ENCODE assay signal across 8 cellular contexts in genomic region chr17:83052241-83052564, GRCh38. TPM values are rescaled to one million over a fixed set of nuclear protein-coding genes. Genes with fewer than 3 reads are reported as not detected.
A peak's percentile ranks its signal among the peaks of the same experiment; 100 is the strongest.
DNase-seq lines count a peak whose midpoint lies in the region; TF ChIP-seq lines count a peak whose summit lies in the region.

No MANE protein-coding gene starts in this region.

- H3K9ac ChIP-seq in neural cell (ENCODE audit: low read length): peak overlapping the region; percentile 70

- intact Hi-C loops in dorsolateral prefrontal cortex (cut with DNase I): loop anchor here in 1 of 2 donors (2.0 to 5.0 kb wide), 2 partner anchors 23 to 760 kb away; no protein-coding TSS in a partner anchor

- no peaks in the 10 kb centered on the region for H3K9me2 ChIP-seq in neural cell (ENCODE audit: insufficient read depth, low read length)

- H3K27me3 ChIP-seq in dorsolateral prefrontal cortex (no peaks in the 10 kb centered on the region), neural cell (ENCODE audit: insufficient read depth, low read depth, low read length) (no peaks in the 10 kb centered on the region)

- TF ChIP-seq EP300 in neural cell (conservative IDR thresholded peaks at IDR 0.05; ENCODE audit: poor library complexity, severe bottlenecking): no peak

- no peaks in the 10 kb centered on the region for H3F3A ChIP-seq in neural cell (ENCODE audit: insufficient read depth, low read length, poor library complexity, severe bottlenecking)

- H3K4me2 ChIP-seq in neural cell (ENCODE audit: low read length): no peak overlapping the region

- H3K4me3 ChIP-seq in LNCaP clone FGC (ENCODE audit: low read depth, low read length) (peak overlapping the region; percentile 77), dorsolateral prefrontal cortex (peak overlapping the region; percentile 58 to 95 (median 87)), neural cell (ENCODE audit: low read length) (peak overlapping the region; percentile 92)

- TF ChIP-seq CTCF in C4-2B (conservative IDR thresholded peaks at IDR 0.05) (no peak), LNCaP clone FGC (IDR thresholded peaks at IDR 0.05; ENCODE audit: control insufficient read depth, extremely low read depth, insufficient read depth) (no peak), dorsolateral prefrontal cortex (IDR thresholded peaks at IDR 0.05 in 54 of 56, conservative IDR thresholded peaks at IDR 0.05 in 2 of 56; ENCODE audit: low read depth in 1 of 56, partially characterized antibody in 56 of 56) (no peak), neural cell (IDR thresholded peaks at IDR 0.05; ENCODE audit: poor library complexity, severe bottlenecking) (no peak)

- H3K36me3 ChIP-seq in neural cell (ENCODE audit: insufficient read depth, low read length): no peaks in the 10 kb centered on the region

- no peaks in the 10 kb centered on the region for H3K79me2 ChIP-seq in neural cell (replicated peaks; ENCODE audit: insufficient read depth, low read length)

- DNase-seq in LNCaP clone FGC (ENCODE audit: low read depth) (no peak), dorsolateral prefrontal cortex (peak in 1 of 10 donors; percentile 55), hippocampal formation (lab: John Stamatoyannopoulos, UW) (no peak), NCI-H1436 treated with DMSO at 0.1 percent for 48 hours (lab: John Stamatoyannopoulos, UW) (no peak), cortex of kidney (lab: John Stamatoyannopoulos, UW) (no peak), SW 1271 (lab: John Stamatoyannopoulos, UW) (no peak)

- H2AFZ ChIP-seq in neural cell (ENCODE audit: low read depth, low read length): peak overlapping the region; percentile 81

- H4K20me1 ChIP-seq in neural cell (ENCODE audit: insufficient read depth): no peaks in the 10 kb centered on the region

- no peaks in the 10 kb centered on the region for H3K9me3 ChIP-seq in neural cell (ENCODE audit: low read length)

- H3K27ac ChIP-seq in C4-2B (peak overlapping the region; percentile 97), dorsolateral prefrontal cortex (peak overlapping the region in 57 of 59 donors; percentile 20 to 92 (median 80)), neural cell (ENCODE audit: low read length) (peak overlapping the region; percentile 45)

- TF ChIP-seq RAD21 in neural cell (conservative IDR thresholded peaks at IDR 0.05): no peak

TF ChIP-seq in neural cell, 6 proteins besides CTCF, POLR2A, EP300 and RAD21:
- TF ChIP-seq REST (IDR thresholded peaks at IDR 0.05; ENCODE audit: borderline replicate concordance) (no peak), MXI1 (conservative IDR thresholded peaks at IDR 0.05; ENCODE audit: poor library complexity, severe bottlenecking) (no peak), TAF1 (IDR thresholded peaks at IDR 0.05; ENCODE audit: low read depth) (no peak), SMC3 (conservative IDR thresholded peaks at IDR 0.05; ENCODE audit: poor library complexity) (no peak), POLR2AphosphoS5 (IDR thresholded peaks at IDR 0.05) (no peak), EZH2 (IDR thresholded peaks at IDR 0.05; ENCODE audit: borderline replicate concordance, insufficient read depth, low read length, poor library complexity, severe bottlenecking) (no peak)

RNA-seq across cellular contexts. Expression of gene METRNL, which starts 27.2 kb away (rescaled TPM):
- 10 to 100 TPM in 102 of 120 experiments, 1 to 10 TPM in 18; 3.8 to 30.0 (median 13.7) TPM for total RNA-seq in dorsolateral prefrontal cortex
- 15.1 and 22.7 TPM in 2 replicates for polyA plus RNA-seq in neural cell
- 21.4 and 21.8 TPM in 2 replicates for polyA minus RNA-seq in neural cell

Comparison
In these comparisons a context has a peak if more than half of its experiments do, and no peak if none do; other contexts are left out.
1. H3K27ac ChIP-seq: peak in every context shown above with its lines; median percentile 97 in C4-2B; 80 in dorsolateral prefrontal cortex; 45 in neural cell.